ENCODE assay signal across 12 cellular contexts in genomic region chr5:56152437-56152836, GRCh38.
DNase-seq lines count a peak whose midpoint lies in the region; ATAC-seq and TF ChIP-seq lines count a peak whose summit lies in the region.
"Had no signal": no experiment of that assay in that cellular context is flagged by ENCODE, and none has a peak within 500 bp of the region (broad histone marks: within the 10 kb centered on the region; RNA-seq: fewer than 3 reads in every experiment).

No MANE protein-coding gene starts in this region.

- H3K27me3 Mint-ChIP-seq in activated CD8-positive, alpha-beta T cell treated with anti-CD3 and anti-CD28 coated beads for 36 hours = no peaks in the 10 kb centered on the region
- no peaks in the 10 kb centered on the region for H3K27me3 Mint-ChIP-seq in naive thymus-derived CD4-positive, alpha-beta T cell
- no peaks in the 10 kb centered on the region for H3K27me3 Mint-ChIP-seq in MCF 10A (ENCODE audit: insufficient read depth, unreplicated experiment)
- H3K27me3 Mint-ChIP-seq: type B pancreatic cell had no signal

- POLR2A ChIA-PET in activated CD8-positive, alpha-beta T cell treated with anti-CD3 and anti-CD28 coated beads for 36 hours (lab: Charles Lee) = no interaction called here
- POLR2A ChIA-PET in naive thymus-derived CD4-positive, alpha-beta T cell (lab: Charles Lee) = interaction anchor here (0.6 to 2.6 kb wide), 13 partner anchors 8 to 685 kb away, joined by 3 to 13 read pairs (median 4); no protein-coding TSS in a partner anchor
- POLR2A ChIA-PET in MCF 10A (lab: Yijun Ruan, JAX) = no interaction called here

- no peaks in the 10 kb centered on the region for H3K36me3 ChIP-seq in naive thymus-derived CD4-positive, alpha-beta T cell (ENCODE audit: control insufficient read depth in 2 of 3, insufficient read depth in 3 of 3, low read length in 3 of 3)

- DNase-seq in NCI-H510A treated with DMSO at 0.1 percent for 48 hours (lab: John Stamatoyannopoulos, UW) (peak; percentile 11), NCI-H510A (lab: John Stamatoyannopoulos, UW) (no peak), MCF 10A (ENCODE audit: unreplicated experiment) (no peak)
- no peak for DNase-seq in activated CD8-positive, alpha-beta T cell treated with anti-CD3 and anti-CD28 coated beads for 36 hours
- peak in 5 of 9 donors; percentile 40 to 58 (median 49) for DNase-seq in naive thymus-derived CD4-positive, alpha-beta T cell
- DNase-seq: anterior cingulate cortex, nucleus accumbens had no signal

- TF ChIP-seq CTCF in activated CD8-positive, alpha-beta T cell treated with anti-CD3 and anti-CD28 coated beads for 36 hours (IDR thresholded peaks at IDR 0.05) = no peak
- no peak for TF ChIP-seq CTCF in MCF 10A (IDR thresholded peaks at IDR 0.05; ENCODE audit: unreplicated experiment)

- peak overlapping the region; percentile 67 for H3K27ac ChIP-seq in naive thymus-derived CD4-positive, alpha-beta T cell (ENCODE audit: low read depth, low read length)
- H3K27ac ChIP-seq: epithelial cell of prostate had no signal

- no peaks in the 10 kb centered on the region for H3K27me3 ChIP-seq in naive thymus-derived CD4-positive, alpha-beta T cell (ENCODE audit: control insufficient read depth in 2 of 2, insufficient read depth in 2 of 2, low read length in 2 of 2)

- ATAC-seq in GM21423 (IDR thresholded peaks at IDR 0.05; ENCODE audit: unreplicated experiment) = peak; percentile 26
- ATAC-seq in activated CD8-positive, alpha-beta T cell treated with anti-CD3 and anti-CD28 coated beads for 36 hours = peak; percentile 18
- no peak for ATAC-seq in naive thymus-derived CD4-positive, alpha-beta T cell
- no peak for ATAC-seq in HG03457 (IDR thresholded peaks at IDR 0.05; ENCODE audit: unreplicated experiment)
- no peak for ATAC-seq in HG02571 (IDR thresholded peaks at IDR 0.05; ENCODE audit: unreplicated experiment)

- no peaks in the 10 kb centered on the region for H3K9me3 Mint-ChIP-seq in activated CD8-positive, alpha-beta T cell treated with anti-CD3 and anti-CD28 coated beads for 36 hours
- H3K9me3 Mint-ChIP-seq in naive thymus-derived CD4-positive, alpha-beta T cell = no peaks in the 10 kb centered on the region
- no peaks in the 10 kb centered on the region for H3K9me3 Mint-ChIP-seq in MCF 10A (ENCODE audit: unreplicated experiment)
- H3K9me3 Mint-ChIP-seq: type B pancreatic cell had no signal

- no peaks in the 10 kb centered on the region for H3K9me3 ChIP-seq in naive thymus-derived CD4-positive, alpha-beta T cell (ENCODE audit: control insufficient read depth in 2 of 3, low read length in 3 of 3)

- intact Hi-C loops in activated CD8-positive, alpha-beta T cell treated with anti-CD3 and anti-CD28 coated beads for 36 hours (cut with micrococcal nuclease) = no loop called here
- intact Hi-C loops in naive thymus-derived CD4-positive, alpha-beta T cell (cut with micrococcal nuclease) = loop anchor here in 1 of 2 donors (10.0 kb wide), 1 partner anchor 1022 kb away; the partner anchor contains the start of gene GPBP1
- intact Hi-C loops in MCF 10A (cut with micrococcal nuclease) = no loop called here

- CTCF ChIA-PET in activated CD8-positive, alpha-beta T cell treated with anti-CD3 and anti-CD28 coated beads for 36 hours (lab: Charles Lee) = no interaction called here
- CTCF ChIA-PET in naive thymus-derived CD4-positive, alpha-beta T cell (lab: Charles Lee) = interaction anchor here (0.7 to 1.7 kb wide), 2 partner anchors 9 to 49 kb away, joined by 4 to 7 read pairs; no protein-coding TSS in a partner anchor
- CTCF ChIA-PET in MCF 10A (lab: Yijun Ruan, JAX) = no interaction called here

- no peaks in the 10 kb centered on the region for H3K36me3 Mint-ChIP-seq in activated CD8-positive, alpha-beta T cell treated with anti-CD3 and anti-CD28 coated beads for 36 hours (ENCODE audit: low read depth)
- peaks cover 0 to 21% (median 7%) of the 10 kb centered on the region in 5 donors for H3K36me3 Mint-ChIP-seq in naive thymus-derived CD4-positive, alpha-beta T cell
- H3K36me3 Mint-ChIP-seq in MCF 10A (ENCODE audit: insufficient read depth, unreplicated experiment) = no peaks in the 10 kb centered on the region
- H3K36me3 Mint-ChIP-seq: type B pancreatic cell had no signal

- H3K4me1 ChIP-seq in naive thymus-derived CD4-positive, alpha-beta T cell (ENCODE audit: control insufficient read depth in 2 of 2, insufficient read depth in 2 of 2, low read length in 2 of 2) = peaks cover 11 to 75% of the 10 kb centered on the region in 2 donors

- peak overlapping the region; percentile 73 for H3K27ac Mint-ChIP-seq in activated CD8-positive, alpha-beta T cell treated with anti-CD3 and anti-CD28 coated beads for 36 hours
- H3K27ac Mint-ChIP-seq in naive thymus-derived CD4-positive, alpha-beta T cell = peak overlapping the region; percentile 86 to 98 (median 92)
- no peak overlapping the region for H3K27ac Mint-ChIP-seq in MCF 10A (ENCODE audit: low read depth, unreplicated experiment)
- H3K27ac Mint-ChIP-seq: type B pancreatic cell had no signal

- H3K4me1 Mint-ChIP-seq in activated CD8-positive, alpha-beta T cell treated with anti-CD3 and anti-CD28 coated beads for 36 hours (ENCODE audit: low read depth) = peaks cover 63% of the 10 kb centered on the region
- peaks cover 45 to 81% (median 73%) of the 10 kb centered on the region in 7 donors for H3K4me1 Mint-ChIP-seq in naive thymus-derived CD4-positive, alpha-beta T cell
- peaks cover 4% of the 10 kb centered on the region for H3K4me1 Mint-ChIP-seq in MCF 10A (ENCODE audit: insufficient read depth, unreplicated experiment)

- peak overlapping the region; percentile 12 for H3K4me3 ChIP-seq in naive thymus-derived CD4-positive, alpha-beta T cell (ENCODE audit: low read length)

- H3K4me3 Mint-ChIP-seq in activated CD8-positive, alpha-beta T cell treated with anti-CD3 and anti-CD28 coated beads for 36 hours = peak overlapping the region; percentile 31
- peak overlapping the region; percentile 21 to 93 (median 67) for H3K4me3 Mint-ChIP-seq in naive thymus-derived CD4-positive, alpha-beta T cell
- H3K4me3 Mint-ChIP-seq in MCF 10A (ENCODE audit: unreplicated experiment) = no peak overlapping the region
- H3K4me3 Mint-ChIP-seq: type B pancreatic cell had no signal

- no TSS peak for BruUV-seq in MCF 10A (replicated peaks; lab: Mats Ljungman, UMichigan)

Comparison
In these comparisons a context has a peak if more than half of its experiments do, and no peak if none do; other contexts are left out.
1. DNase-seq: peak in NCI-H510A treated with DMSO at 0.1 percent for 48 hours (single experiment) and naive thymus-derived CD4-positive, alpha-beta T cell (5 of 9); none in NCI-H510A (single experiment), activated CD8-positive, alpha-beta T cell treated with anti-CD3 and anti-CD28 coated beads for 36 hours (single experiment) and MCF 10A (single experiment).
2. ATAC-seq: peak in GM21423 (single experiment) and activated CD8-positive, alpha-beta T cell treated with anti-CD3 and anti-CD28 coated beads for 36 hours (single experiment); none in naive thymus-derived CD4-positive, alpha-beta T cell (single experiment), HG03457 (single experiment) and HG02571 (single experiment).